Comparison of ENCODE assay signal across 10 cellular contexts in the genomic region with DNA sequence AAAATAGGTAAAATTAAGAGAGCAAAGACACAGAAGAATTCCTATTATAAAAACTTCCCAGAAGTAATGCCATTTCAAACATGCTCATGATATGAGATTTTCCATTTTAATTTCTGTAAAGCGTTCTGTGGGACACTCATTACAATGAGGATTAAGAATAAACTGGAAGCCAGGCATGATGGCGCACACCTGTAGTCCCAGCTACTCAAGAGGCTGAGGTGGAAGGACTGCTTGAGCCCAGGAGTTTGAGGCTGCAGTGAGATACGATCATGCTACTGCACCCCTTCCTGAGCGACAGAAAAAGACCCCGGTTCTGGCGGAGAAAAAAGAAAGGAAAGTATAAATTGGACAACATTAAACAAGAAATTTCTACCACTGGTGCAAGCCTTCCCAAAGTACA. TPM values are rescaled to one million over a fixed set of nuclear protein-coding genes. Genes with fewer than 3 reads are reported as not detected.
DNase-seq lines count a peak whose midpoint lies in the region; ATAC-seq, FAIRE-seq and TF ChIP-seq lines count a peak whose summit lies in the region.
"Had no signal": no experiment of that assay in that cellular context is flagged by ENCODE, and none has a peak within 500 bp of the region (broad histone marks: within the 10 kb centered on the region; RNA-seq: fewer than 3 reads in every experiment).

No MANE protein-coding gene starts in this region.

- H3K36me3 Mint-ChIP-seq in activated CD4-positive, alpha-beta T cell treated with anti-CD3 and anti-CD28 coated beads, Interleukin-2, amount 10 ng/mL, durations not matched to agents 7 days and 5 days (ENCODE audit: low read depth): peaks cover 32% of the 10 kb centered on the region

- peaks cover 29% of the 10 kb centered on the region for H3K4me1 Mint-ChIP-seq in activated CD4-positive, alpha-beta T cell treated with anti-CD3 and anti-CD28 coated beads, Interleukin-2, amount 10 ng/mL, durations not matched to agents 7 days and 5 days

- H3K4me2 ChIP-seq in OCI-LY1 (ENCODE audit: low read length): peak overlapping the region; percentile 95
- peak overlapping the region; percentile 100 for H3K4me2 ChIP-seq in endothelial cell of umbilical vein (ENCODE audit: insufficient read depth, low read length)

- H3K9me3 ChIP-seq in OCI-LY1 (ENCODE audit: low read length) (no peaks in the 10 kb centered on the region), endothelial cell of umbilical vein (replicated peaks; ENCODE audit: control insufficient read depth, insufficient read depth, low read length) (no peaks in the 10 kb centered on the region)
- H3K9me3 ChIP-seq: tibial artery had no signal

- ATAC-seq in HG02798 (IDR thresholded peaks at IDR 0.05; ENCODE audit: poor library complexity, unreplicated experiment): no peak

- no peaks in the 10 kb centered on the region for H3K9me3 Mint-ChIP-seq in activated CD4-positive, alpha-beta T cell treated with anti-CD3 and anti-CD28 coated beads, Interleukin-2, amount 10 ng/mL, durations not matched to agents 7 days and 5 days

- H3K27me3 Mint-ChIP-seq in activated CD4-positive, alpha-beta T cell treated with anti-CD3 and anti-CD28 coated beads, Interleukin-2, amount 10 ng/mL, durations not matched to agents 7 days and 5 days: no peaks in the 10 kb centered on the region

- H3K9me1 ChIP-seq in endothelial cell of umbilical vein (replicated peaks; ENCODE audit: control insufficient read depth, extremely low read depth, insufficient read depth, low read length): no peaks in the 10 kb centered on the region

- no peak for TF ChIP-seq POLR2A in endothelial cell of umbilical vein (IDR thresholded peaks at IDR 0.05; ENCODE audit: low read depth, low read length)

- H3K9ac ChIP-seq in OCI-LY1 (ENCODE audit: low read length) (peak overlapping the region; percentile 94), endothelial cell of umbilical vein (replicated peaks; ENCODE audit: extremely low read depth, insufficient read depth, low read length) (no peak overlapping the region)

- intact Hi-C loops in endothelial cell of umbilical vein (cut with micrococcal nuclease): no loop called here

- peaks cover 40% of the 10 kb centered on the region for H3K79me2 ChIP-seq in OCI-LY1 (ENCODE audit: insufficient read depth, low read length)
- H3K79me2 ChIP-seq in endothelial cell of umbilical vein (ENCODE audit: control insufficient read depth, insufficient read depth, low read length): peaks cover 27% of the 10 kb centered on the region

- CTCF ChIA-PET in activated CD4-positive, alpha-beta T cell treated with anti-CD3 and anti-CD28 coated beads, Interleukin-2, amount 10 ng/mL, durations not matched to agents 7 days and 5 days (lab: Charles Lee): interaction anchor here (1.2 kb wide), 2 partner anchors 26 to 63 kb away, joined by 3 read pairs; partner anchors contain the start of gene RUFY2
- CTCF ChIA-PET in endothelial cell of umbilical vein (lab: Charles Lee): no interaction called here

- TF ChIP-seq CTCF in OCI-LY1 (IDR thresholded peaks at IDR 0.05; ENCODE audit: low read length) (no peak), endothelial cell of umbilical vein (IDR thresholded peaks at IDR 0.05; ENCODE audit: extremely low read depth in 1 of 2, insufficient read depth in 1 of 2, low read depth in 1 of 2, low read length in 2 of 2) (no peak), retinal pigment epithelial cell (conservative IDR thresholded peaks at IDR 0.05; ENCODE audit: low read depth, low read length) (no peak)

- H3K9me2 ChIP-seq in OCI-LY1 (ENCODE audit: low read depth, low read length): no peaks in the 10 kb centered on the region

- no peak for DNase-seq in activated CD4-positive, alpha-beta T cell treated with anti-CD3 and anti-CD28 coated beads, Interleukin-2, amount 10 ng/mL, durations not matched to agents 7 days and 5 days
- DNase-seq in activated CD4-positive, alpha-beta T cell treated with anti-CD3 and anti-CD28 coated beads, Interleukin-2, amount 50 U/mL, for 4 hours: no peak
- no peak for DNase-seq in endothelial cell of umbilical vein (ENCODE audit: low read depth, low spot score)
- DNase-seq in retinal pigment epithelial cell (ENCODE audit: low read depth): no peak
- no peak for DNase-seq in D341Med (ENCODE audit: low spot score)
- no peak for DNase-seq in activated CD4-positive, CD25-positive, alpha-beta regulatory T cell treated with anti-CD3 and anti-CD28 coated beads, Interleukin-2, amount 50 U/mL, for 72 hours
- DNase-seq: activated gamma-delta T cell treated with Interleukin-2 at 50 U/mL for 16 hours, tibial artery had no signal

- H3F3A ChIP-seq in OCI-LY1 (ENCODE audit: insufficient read depth, low read length): no peaks in the 10 kb centered on the region

- no peaks in the 10 kb centered on the region for H4K20me1 ChIP-seq in OCI-LY1 (ENCODE audit: insufficient read depth, low read length)
- H4K20me1 ChIP-seq in endothelial cell of umbilical vein (replicated peaks; ENCODE audit: control insufficient read depth, extremely low read depth, insufficient read depth, low read length): no peaks in the 10 kb centered on the region

- peaks cover 19% of the 10 kb centered on the region for H3K4me1 ChIP-seq in OCI-LY1 (ENCODE audit: insufficient read depth, low read length, severe bottlenecking)
- peaks cover 14% of the 10 kb centered on the region for H3K4me1 ChIP-seq in endothelial cell of umbilical vein (ENCODE audit: control insufficient read depth, extremely low read depth, insufficient read depth, low read length)

- no TSS peak for BruUV-seq in endothelial cell of umbilical vein (replicated peaks; lab: Mats Ljungman, UMichigan)

- FAIRE-seq in endothelial cell of umbilical vein (lab: Jason Lieb, UNC): no peak

- H3K4me3 Mint-ChIP-seq in activated CD4-positive, alpha-beta T cell treated with anti-CD3 and anti-CD28 coated beads, Interleukin-2, amount 10 ng/mL, durations not matched to agents 7 days and 5 days: peak overlapping the region; percentile 97

- H3K27ac ChIP-seq in OCI-LY1 (ENCODE audit: low read depth, low read length, poor library complexity, severe bottlenecking) (no peak overlapping the region), endothelial cell of umbilical vein (ENCODE audit: insufficient read depth, low read depth, low read length) (no peak overlapping the region)
- H3K27ac ChIP-seq: tibial artery had no signal

- POLR2A ChIA-PET in activated CD4-positive, alpha-beta T cell treated with anti-CD3 and anti-CD28 coated beads, Interleukin-2, amount 10 ng/mL, durations not matched to agents 7 days and 5 days (lab: Charles Lee): interaction anchor here (0.7 kb wide), 1 partner anchor 228 kb away, joined by 3 read pairs; no protein-coding TSS in a partner anchor
- POLR2A ChIA-PET in endothelial cell of umbilical vein (lab: Charles Lee): no interaction called here

- H3K27ac Mint-ChIP-seq in activated CD4-positive, alpha-beta T cell treated with anti-CD3 and anti-CD28 coated beads, Interleukin-2, amount 10 ng/mL, durations not matched to agents 7 days and 5 days: peak overlapping the region; percentile 64

- peaks cover 41% of the 10 kb centered on the region for H3K36me3 ChIP-seq in OCI-LY1 (ENCODE audit: insufficient read depth, low read length)
- H3K36me3 ChIP-seq in endothelial cell of umbilical vein (ENCODE audit: control insufficient read depth in 2 of 2, extremely low read depth in 1 of 2, insufficient read depth in 2 of 2, low read length in 2 of 2): no peaks in the 10 kb centered on the region
- H3K36me3 ChIP-seq: tibial artery had no signal

- dilution Hi-C loops in endothelial cell of umbilical vein (cut with MboI; ENCODE audit: extremely low pct_ligation_motif_present, low sequenced_read_pairs): no loop called here

- H2AFZ ChIP-seq in OCI-LY1 (ENCODE audit: low read length) (no peak overlapping the region), endothelial cell of umbilical vein (ENCODE audit: low read depth, low read length) (no peak overlapping the region)

- H3K4me3 ChIP-seq in OCI-LY1 (ENCODE audit: low read depth, low read length, poor library complexity, severe bottlenecking) (peak overlapping the region; percentile 90), endothelial cell of umbilical vein (replicated peaks in 1 of 3; ENCODE audit: insufficient read depth in 1 of 3, low read depth in 1 of 3, low read length in 3 of 3) (peak overlapping the region in 1 of 3 experiments; percentile 99), retinal pigment epithelial cell (ENCODE audit: low read length) (peak overlapping the region; percentile 91)

- H3K27me3 ChIP-seq in OCI-LY1 (ENCODE audit: insufficient read depth, low read length): no peaks in the 10 kb centered on the region
- H3K27me3 ChIP-seq in endothelial cell of umbilical vein (ENCODE audit: control insufficient read depth in 2 of 2, insufficient read depth in 2 of 2, low read length in 2 of 2): no peaks in the 10 kb centered on the region
- H3K27me3 ChIP-seq: tibial artery had no signal

TF ChIP-seq in endothelial cell of umbilical vein, 7 proteins besides CTCF, POLR2A, EP300 and RAD21 (continues in another document):
- no peak for TF ChIP-seq FOS (IDR thresholded peaks at IDR 0.05; ENCODE audit: borderline replicate concordance, insufficient read depth, low read length)
- no peak for TF ChIP-seq EZH2 (IDR thresholded peaks at IDR 0.05; ENCODE audit: borderline replicate concordance, low read depth, low read length, severe bottlenecking)
- TF ChIP-seq POLR2AphosphoS5 (IDR thresholded peaks at IDR 0.05; ENCODE audit: insufficient read depth, low read depth, low read length): no peak

RNA-seq across cellular contexts. Expression of gene DNA2, which starts 1.5 kb away (rescaled TPM):
- total RNA-seq in activated CD4-positive, alpha-beta T cell treated with anti-CD3 and anti-CD28 coated beads, Interleukin-2, amount 10 ng/mL, durations not matched to agents 7 days and 5 days: 10 to 100 TPM; 28.4 to 30.3 TPM
- total RNA-seq in endothelial cell of umbilical vein: 18.1 and 18.2 TPM in 2 replicates
- polyA plus RNA-seq in endothelial cell of umbilical vein: 2.0 and 3.5 TPM in 2 replicates
- 4.2 and 4.8 TPM in 2 replicates for polyA plus RNA-seq in endothelial cell of umbilical vein (2011; cell fraction: cytosol; rRNA removed)
- 11.6 and 21.7 TPM in 2 replicates for polyA plus RNA-seq in endothelial cell of umbilical vein (2011; cell fraction: nucleus; rRNA removed)
- 3.3 and 9.1 TPM in 2 replicates for polyA plus RNA-seq in endothelial cell of umbilical vein (2012)
- 3.9 and 4.0 TPM in 2 replicates for polyA minus RNA-seq in endothelial cell of umbilical vein
- 7.3 TPM for polyA minus RNA-seq in endothelial cell of umbilical vein (2011; cell fraction: cytosol; rRNA and poly(A)+ RNA removed)
- 9.7 and 13.5 TPM in 2 replicates for polyA minus RNA-seq in endothelial cell of umbilical vein (2011; cell fraction: nucleus; rRNA and poly(A)+ RNA removed)

RNA-seq across cellular contexts. Expression of gene SLC25A16, which starts 57.0 kb away (rescaled TPM):
- total RNA-seq in activated CD4-positive, alpha-beta T cell treated with anti-CD3 and anti-CD28 coated beads, Interleukin-2, amount 10 ng/mL, durations not matched to agents 7 days and 5 days: 10 to 100 TPM; 19.8 to 26.4 TPM
- 20.0 and 20.2 TPM in 2 replicates for total RNA-seq in endothelial cell of umbilical vein
- polyA plus RNA-seq in endothelial cell of umbilical vein: 6.2 and 8.8 TPM in 2 replicates
- 6.2 and 6.3 TPM in 2 replicates for polyA plus RNA-seq in endothelial cell of umbilical vein (2011; cell fraction: cytosol; rRNA removed)
- polyA plus RNA-seq in endothelial cell of umbilical vein (2011; cell fraction: nucleus; rRNA removed): 26.2 and 36.8 TPM in 2 replicates
- 12.5 and 13.7 TPM in 2 replicates for polyA plus RNA-seq in endothelial cell of umbilical vein (2012)
- polyA minus RNA-seq in endothelial cell of umbilical vein: 17.9 and 25.1 TPM in 2 replicates
- 12.3 TPM for polyA minus RNA-seq in endothelial cell of umbilical vein (2011; cell fraction: cytosol; rRNA and poly(A)+ RNA removed)
- 16.8 and 19.6 TPM in 2 replicates for polyA minus RNA-seq in endothelial cell of umbilical vein (2011; cell fraction: nucleus; rRNA and poly(A)+ RNA removed)
